Comparison of ENCODE assay signal across 3 cellular contexts in genomic region chr2:107146181-107146580, GRCh38.
"Had no signal": no experiment of that assay in that cellular context is flagged by ENCODE, and none has a peak within 500 bp of the region (broad histone marks: within the 10 kb centered on the region; RNA-seq: fewer than 3 reads in every experiment).

No MANE protein-coding gene starts in this region.

- H3K4me3 ChIP-seq: GM12878 had no signal

- DNase-seq: GDM1, GF-D8 had no signal
